ENCODE assay signal across 18 cellular contexts in the genomic region with DNA sequence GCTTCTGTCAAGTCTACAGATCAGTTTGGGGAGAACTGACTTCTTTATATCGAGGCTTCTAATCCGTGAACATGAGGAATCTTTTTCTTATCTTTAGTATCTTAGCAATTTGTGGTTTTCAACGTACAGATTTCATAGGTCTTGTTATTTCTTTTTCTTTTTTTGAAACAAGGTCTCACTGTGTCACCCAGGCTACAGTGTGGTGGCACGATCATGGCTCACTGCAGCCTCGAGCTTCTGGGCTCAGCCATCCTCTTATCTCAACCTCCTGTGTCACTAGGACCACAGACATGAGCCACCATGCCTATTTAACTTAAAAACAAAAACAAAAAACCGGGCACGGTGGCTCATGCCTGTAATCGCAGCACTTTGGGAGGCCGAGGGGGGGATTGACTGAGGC. TPM values are rescaled to one million over a fixed set of nuclear protein-coding genes. Genes with fewer than 3 reads are reported as not detected.
DNase-seq lines count a peak whose midpoint lies in the region; ATAC-seq and TF ChIP-seq lines count a peak whose summit lies in the region.
"Had no signal": no experiment of that assay in that cellular context is flagged by ENCODE, and none has a peak within 500 bp of the region (broad histone marks: within the 10 kb centered on the region; RNA-seq: fewer than 3 reads in every experiment).

No MANE protein-coding gene starts in this region.

- H3K27ac ChIP-seq in breast epithelium = no peak overlapping the region
- H3K27ac ChIP-seq: SJSA1 had no signal

- H3K27me3 Mint-ChIP-seq in MCF 10A (ENCODE audit: insufficient read depth, unreplicated experiment) = no peaks in the 10 kb centered on the region
- no peaks in the 10 kb centered on the region for H3K27me3 Mint-ChIP-seq in T-helper 17 cell
- H3K27me3 Mint-ChIP-seq in nephron (ENCODE audit: low read depth) = no peaks in the 10 kb centered on the region

- no peak for DNase-seq in MCF 10A (ENCODE audit: unreplicated experiment)
- DNase-seq in breast epithelium (ENCODE audit: low spot score in 2 of 2) = no peak
- peak; percentile 30 for DNase-seq in Caki2 (ENCODE audit: low read depth)
- DNase-seq in T-helper 17 cell = no peak
- no peak for DNase-seq in medulla oblongata (ENCODE audit: extremely low spot score)
- DNase-seq: DMS79, Karpas-422, MM.1S, NCI-H1105, NCI-H1694, NCI-H510A treated with DMSO at 0.1 percent for 48 hours, NCI-H82, PC-3 had no signal

- BruUV-seq in MCF 10A (replicated peaks; lab: Mats Ljungman, UMichigan) = no TSS peak

- no peak for TF ChIP-seq CTCF in MCF 10A (IDR thresholded peaks at IDR 0.05; ENCODE audit: unreplicated experiment)
- TF ChIP-seq CTCF in breast epithelium (IDR thresholded peaks at IDR 0.05) = no peak
- TF ChIP-seq CTCF in nephron (IDR thresholded peaks at IDR 0.05; ENCODE audit: unreplicated experiment in 3 of 3) = no peak

- no peak overlapping the region for H3K4me3 Mint-ChIP-seq in MCF 10A (ENCODE audit: unreplicated experiment)
- H3K4me3 Mint-ChIP-seq in T-helper 17 cell = no peak overlapping the region
- H3K4me3 Mint-ChIP-seq in nephron = no peak overlapping the region

- H3K36me3 Mint-ChIP-seq in MCF 10A (ENCODE audit: insufficient read depth, unreplicated experiment) (peaks cover 65% of the 10 kb centered on the region), T-helper 17 cell (ENCODE audit: low read depth) (no peaks in the 10 kb centered on the region), nephron (ENCODE audit: low read depth) (peaks cover 34% of the 10 kb centered on the region)

- H3K4me1 Mint-ChIP-seq in MCF 10A (ENCODE audit: insufficient read depth, unreplicated experiment) (no peaks in the 10 kb centered on the region), T-helper 17 cell (peaks cover 4% of the 10 kb centered on the region), nephron (peaks cover 10% of the 10 kb centered on the region)

- H3K4me3 ChIP-seq in breast epithelium = no peak overlapping the region
- H3K4me3 ChIP-seq: SJSA1 had no signal

- H3K9me3 ChIP-seq in breast epithelium (no peaks in the 10 kb centered on the region), T-helper 17 cell (ENCODE audit: control insufficient read depth, low read length, poor library complexity, severe bottlenecking) (no peaks in the 10 kb centered on the region)
- H3K9me3 ChIP-seq: SJSA1 had no signal

- POLR2A ChIA-PET in MCF 10A (lab: Yijun Ruan, JAX) = interaction anchor here (1.7 kb wide), 1 partner anchor 58 kb away, joined by 3 read pairs; no protein-coding TSS in a partner anchor

- intact Hi-C loops in MCF 10A (cut with micrococcal nuclease) = no loop called here
- intact Hi-C loops in breast epithelium (cut with DNase I; ENCODE audit: low total_unique reads) = no loop called here

- H3K36me3 ChIP-seq in breast epithelium = peaks cover 4% of the 10 kb centered on the region

- H3K27ac Mint-ChIP-seq in MCF 10A (ENCODE audit: low read depth, unreplicated experiment) (peak overlapping the region; percentile 7), T-helper 17 cell (peak overlapping the region; percentile 43), nephron (peak overlapping the region in 2 of 3 experiments; percentile 19 to 24)

- H3K4me1 ChIP-seq in breast epithelium = no peaks in the 10 kb centered on the region

- in situ Hi-C loops in Caki2 (cut with HindIII; ENCODE audit: low pct_unique_long_range_greater_than_20kb, low sequenced_read_pairs) = no loop called here

- H3K9me3 Mint-ChIP-seq in MCF 10A (ENCODE audit: unreplicated experiment) (no peaks in the 10 kb centered on the region), nephron (no peaks in the 10 kb centered on the region)

- no peak for ATAC-seq in T-helper 17 cell
- no peak for ATAC-seq in HG02798 (IDR thresholded peaks at IDR 0.05; ENCODE audit: poor library complexity, unreplicated experiment)
- ATAC-seq: HCT116, PC-3 had no signal

- no peaks in the 10 kb centered on the region for H3K27me3 ChIP-seq in breast epithelium
- H3K27me3 ChIP-seq: SJSA1 had no signal

- TF ChIP-seq POLR2A in breast epithelium (IDR thresholded peaks at IDR 0.05) = no peak

- CTCF ChIA-PET in MCF 10A (lab: Yijun Ruan, JAX) = no interaction called here

RNA-seq across cellular contexts. Expression of a gene that starts 29.3 kb away (rescaled TPM):
- total RNA-seq in MCF 10A (2022) (38.1 and 45.0 TPM in 2 replicates), breast epithelium (10 to 100 TPM; 31.1 to 37.9 (median 37.0) TPM), T-helper 17 cell (10 to 100 TPM; 35.7 to 39.0 TPM)
- 60.9 and 69.2 TPM in 2 replicates for total RNA-seq in Caki2 (2014; rRNA removed; shearing (Covaris generic); ENCODE audit: low replicate concordance)

RNA-seq across cellular contexts. Expression of a gene that starts 32.0 kb away (rescaled TPM):
- 38.6 and 43.7 TPM in 2 replicates for total RNA-seq in MCF 10A (2022)
- total RNA-seq in breast epithelium = 10 to 100 TPM; 24.2 to 44.9 (median 36.3) TPM
- 31.0 and 46.9 TPM in 2 replicates for total RNA-seq in Caki2 (2014; rRNA removed; shearing (Covaris generic); ENCODE audit: low replicate concordance)
- 10 to 100 TPM; 41.6 to 42.5 TPM for total RNA-seq in T-helper 17 cell

RNA-seq across cellular contexts. Expression of a gene that starts 45.5 kb away (rescaled TPM):
- total RNA-seq in MCF 10A (2022) = 23.5 and 26.6 TPM in 2 replicates
- total RNA-seq in breast epithelium = 10 to 100 TPM in 1 of 3 donors, 1 to 10 TPM in 2; 5.8 to 12.7 (median 9.2) TPM
- 5.8 and 6.6 TPM in 2 replicates for total RNA-seq in Caki2 (2014; rRNA removed; shearing (Covaris generic); ENCODE audit: low replicate concordance)
- 10 to 100 TPM; 17.9 to 18.8 TPM for total RNA-seq in T-helper 17 cell

RNA-seq across cellular contexts. Expression of a gene that starts 55.2 kb away (rescaled TPM):
- total RNA-seq in MCF 10A (2022) (4.4 and 4.5 TPM in 2 replicates), breast epithelium (1 to 10 TPM in 2 of 3 donors, under 1 TPM in 1; 0.96 to 3.3 (median 2.8) TPM), T-helper 17 cell (10 to 100 TPM; 17.2 to 20.2 TPM)
- 0.95 and 1.2 TPM in 2 replicates for total RNA-seq in Caki2 (2014; rRNA removed; shearing (Covaris generic); ENCODE audit: low replicate concordance)
- total RNA-seq: G401 had no signal

RNA-seq across cellular contexts. Expression of a gene that starts 56.7 kb away (rescaled TPM):
- 70.9 and 88.5 TPM in 2 replicates for total RNA-seq in MCF 10A (2022)
- 10 to 100 TPM; 53.9 to 67.5 (median 59.6) TPM for total RNA-seq in breast epithelium
- 126 and 130 TPM in 2 replicates for total RNA-seq in Caki2 (2014; rRNA removed; shearing (Covaris generic); ENCODE audit: low replicate concordance)
- 10 to 100 TPM; 63.8 to 64.9 TPM for total RNA-seq in T-helper 17 cell
